ENCODE assay signal across 14 cellular contexts in the genomic region with DNA sequence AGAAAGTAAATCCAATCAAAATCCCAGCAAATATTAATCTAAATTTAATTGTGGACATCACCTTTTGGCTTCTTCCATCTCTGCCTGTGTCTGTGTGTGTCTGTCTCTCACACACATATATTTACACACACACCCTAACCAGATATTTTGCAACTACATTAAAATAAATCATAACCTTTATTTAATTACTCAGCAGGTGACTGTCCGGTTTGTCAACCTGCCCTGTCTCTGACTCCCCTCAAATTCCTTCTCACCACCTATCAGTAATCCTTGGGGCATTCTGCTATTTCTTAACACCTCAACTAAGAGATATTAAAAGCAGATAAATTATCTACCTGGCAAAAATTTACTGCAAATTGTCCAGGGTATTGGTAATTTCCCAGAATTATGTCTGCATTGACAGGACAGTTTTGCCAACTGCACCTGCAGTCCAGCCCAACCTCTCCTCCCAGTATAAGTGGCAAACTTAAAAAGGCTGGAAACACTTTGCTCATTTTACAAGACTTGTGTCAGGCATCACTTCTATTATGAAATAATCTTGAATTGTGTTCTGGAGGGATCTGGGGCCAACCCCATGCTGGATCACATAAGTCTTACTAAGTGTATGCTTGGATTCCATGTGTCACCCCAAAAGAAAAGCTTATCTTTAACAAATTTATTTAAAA.
DNase-seq lines count a peak whose midpoint lies in the region; ATAC-seq, FAIRE-seq and TF ChIP-seq lines count a peak whose summit lies in the region.
"Had no signal": no experiment of that assay in that cellular context is flagged by ENCODE, and none has a peak within 500 bp of the region (broad histone marks: within the 10 kb centered on the region; RNA-seq: fewer than 3 reads in every experiment).

No MANE protein-coding gene starts in this region.

- H3K4me2 ChIP-seq in A549, result peak overlapping the region; percentile 52; the same call in 2 of the 3 replicates

- no peak for TF ChIP-seq POLR2A in A549 (IDR thresholded peaks at IDR 0.05; ENCODE audit: low read length)
- TF ChIP-seq POLR2A in GM18505 (IDR thresholded peaks at IDR 0.05; ENCODE audit: borderline replicate concordance, extremely low read depth, insufficient read depth, insufficient read length), result no peak

- H3K27ac ChIP-seq in A549 (no peak overlapping the region), RWPE2 (ENCODE audit: poor library complexity, severe bottlenecking) (no peak overlapping the region)
- H3K27ac ChIP-seq: GM23248 had no signal

- TF ChIP-seq CTCF in A549 (IDR thresholded peaks at IDR 0.05) (no peak), RWPE2 (IDR thresholded peaks at IDR 0.05; ENCODE audit: poor library complexity, severe bottlenecking) (no peak)

- peaks cover 11% of the 10 kb centered on the region; the same call in 2 of the 3 replicates for H3K4me1 ChIP-seq in A549
- no peaks in the 10 kb centered on the region for H3K4me1 ChIP-seq in RWPE2 (ENCODE audit: insufficient read depth, poor library complexity, severe bottlenecking)

- H3K4me3 ChIP-seq in A549, result no peak overlapping the region
- H3K4me3 ChIP-seq in RWPE2 (ENCODE audit: severe bottlenecking), result no peak overlapping the region
- H3K4me3 ChIP-seq: GM23248, K562 had no signal

- in situ Hi-C loops in Caki2 (cut with HindIII; ENCODE audit: low pct_unique_long_range_greater_than_20kb, low sequenced_read_pairs), result no loop called here

- H3K9me3 ChIP-seq in A549 (no peaks in the 10 kb centered on the region), RWPE2 (ENCODE audit: severe bottlenecking) (no peaks in the 10 kb centered on the region)

- no peaks in the 10 kb centered on the region for H3K27me3 ChIP-seq in RWPE2 (ENCODE audit: insufficient read depth, poor library complexity, severe bottlenecking)

- DNase-seq in A549 (ENCODE audit: low read depth in 1 of 2, low spot score in 1 of 2) (no peak), Caki2 (ENCODE audit: low read depth) (peak; percentile 62), RWPE2 (ENCODE audit: low spot score) (no peak), kidney glomerular epithelial cell (lab: John Stamatoyannopoulos, UW) (peak; percentile 14), NCI-H1092 treated with DMSO at 0.1 percent for 48 hours (lab: John Stamatoyannopoulos, UW) (no peak)
- DNase-seq: Calu3, DMS79 treated with DMSO at 0.1 percent for 48 hours, GM23248, NCI-H524 treated with DMSO at 0.1 percent for 48 hours had no signal

- 50% methylated on average over 1 of the region's 1 CpG for WGBS in A549 (ENCODE audit: missing lambda C conversion rate)

- no peak for TF ChIP-seq RAD21 in A549 (conservative IDR thresholded peaks at IDR 0.05 in 1 of 2, IDR thresholded peaks at IDR 0.05 in 1 of 2)

- FAIRE-seq in A549 (lab: Jason Lieb, UNC), result no peak
- FAIRE-seq: K562 had no signal

- TF ChIP-seq EP300 in A549 (IDR thresholded peaks at IDR 0.05), result no peak

- ATAC-seq in A549 (no peak), RWPE2 (ENCODE audit: low read depth) (peak; percentile 61), GM18505 (IDR thresholded peaks at IDR 0.05; ENCODE audit: unreplicated experiment) (no peak), GM18498 (IDR thresholded peaks at IDR 0.05; ENCODE audit: unreplicated experiment) (no peak)
- ATAC-seq: HCT116, K562, Right ventricle myocardium inferior had no signal

- CTCF ChIA-PET in A549 (lab: Yijun Ruan, JAX), result no interaction called here

- no peaks in the 10 kb centered on the region for H3K36me3 ChIP-seq in RWPE2 (ENCODE audit: low read depth)

- POLR2A ChIA-PET in A549 (lab: Yijun Ruan, JAX), result no interaction called here

TF ChIP-seq in A549, 52 proteins besides CTCF, POLR2A, EP300 and RAD21:
- TF ChIP-seq ELK1 (IDR thresholded peaks at IDR 0.05; ENCODE audit: low read depth, low read length) (no peak), KDM5A (IDR thresholded peaks at IDR 0.05) (no peak), JUN (IDR thresholded peaks at IDR 0.05) (no peak), RFX5 (IDR thresholded peaks at IDR 0.05) (no peak), HOXB13 (CRISPR knock-in tag; IDR thresholded peaks at IDR 0.05; ENCODE audit: low read depth) (no peak), ZFP36 (IDR thresholded peaks at IDR 0.05; ENCODE audit: borderline replicate concordance, partially characterized antibody) (no peak), SMC3 (IDR thresholded peaks at IDR 0.05) (no peak), REST (IDR thresholded peaks at IDR 0.05) (no peak), FOXS1 (CRISPR knock-in tag; IDR thresholded peaks at IDR 0.05) (no peak)

Comparison
In these comparisons a context has a peak if more than half of its experiments do, and no peak if none do; other contexts are left out.
1. DNase-seq: peak in Caki2 (single experiment) and kidney glomerular epithelial cell (single experiment); none in A549 (0 of 2), RWPE2 (single experiment) and NCI-H1092 treated with DMSO at 0.1 percent for 48 hours (single experiment).